26 cellular contexts compared by ENCODE assay signal in genomic region chr2:237830522-237830921, GRCh38. TPM values are rescaled to one million over a fixed set of nuclear protein-coding genes. Genes with fewer than 3 reads are reported as not detected.
"Had no signal": no experiment of that assay in that cellular context is flagged by ENCODE, and none has a peak within 500 bp of the region (broad histone marks: within the 10 kb centered on the region; RNA-seq: fewer than 3 reads in every experiment).

No MANE protein-coding gene starts in this region.

- H3K36me3 ChIP-seq: SJCRH30 had no signal

- H3K9me3 ChIP-seq: SJCRH30 had no signal

- H3K27ac ChIP-seq: KMS-11, SJCRH30 had no signal

- FAIRE-seq: K562 had no signal

- ATAC-seq: K562, Panc1, PC-3, Right ventricle myocardium inferior, SK-N-SH treated with all-trans-retinoic acid at 6 μM for 48 hours had no signal

- H3K4me1 ChIP-seq: SJCRH30 had no signal

- H3K4me1 Mint-ChIP-seq: IgD-negative memory B cell had no signal

- H3K4me3 ChIP-seq: K562, SJCRH30 had no signal

- H3K9me3 Mint-ChIP-seq: IgD-negative memory B cell had no signal

- H3K27ac Mint-ChIP-seq: IgD-negative memory B cell had no signal

- H3K27me3 Mint-ChIP-seq: IgD-negative memory B cell had no signal

- H3K4me3 Mint-ChIP-seq: IgD-negative memory B cell had no signal

- H3K9ac ChIP-seq: KMS-11 had no signal

- DNase-seq: Kasumi-1, MV-4-11, NCI-H1048, NCI-H1105, NCI-H1417, NCI-H1436 treated with DMSO at 0.1 percent for 48 hours, NCI-H1694, NCI-H187 treated with DMSO at 0.1 percent for 48 hours, NCI-H2029 treated with DMSO at 0.1 percent for 48 hours, NCI-H2171 treated with DMSO at 0.1 percent for 48 hours, NCI-H345, NCI-H446 treated with DMSO at 0.1 percent for 48 hours, NCI-H510A treated with DMSO at 0.1 percent for 48 hours, NCI-H69, NCI-H774, PC-3, SHP77 treated with DMSO at 0.1 percent for 48 hours, SJCRH30 had no signal

RNA-seq across cellular contexts. Expression of gene RAMP1, which starts 28.9 kb away (rescaled TPM):
- total RNA-seq: HT1080, OCI-LY7, SJCRH30 had no signal
- polyA plus RNA-seq: IgD-negative memory B cell had no signal
